Comparison of ENCODE assay signal across 9 cellular contexts in genomic region chr7:47453093-47454056, GRCh38.
A peak's percentile ranks its signal among the peaks of the same experiment; 100 is the strongest.
DNase-seq lines count a peak whose midpoint lies in the region; ATAC-seq, FAIRE-seq and TF ChIP-seq lines count a peak whose summit lies in the region.
"Had no signal": no experiment of that assay in that cellular context is flagged by ENCODE, and none has a peak within 500 bp of the region (broad histone marks: within the 10 kb centered on the region; RNA-seq: fewer than 3 reads in every experiment).

No MANE protein-coding gene starts in this region.

- H3K9me3 ChIP-seq in ascending aorta = no peaks in the 10 kb centered on the region
- H3K9me3 ChIP-seq in keratinocyte (ENCODE audit: control insufficient read depth, low read depth, low read length) = no peaks in the 10 kb centered on the region
- no peaks in the 10 kb centered on the region for H3K9me3 ChIP-seq in subcutaneous abdominal adipose tissue (ENCODE audit: control insufficient read depth in 5 of 5, low read length in 5 of 5)
- H3K9me3 ChIP-seq in Karpas-422 (ENCODE audit: low read length) = no peaks in the 10 kb centered on the region

- H4K20me1 ChIP-seq in keratinocyte (ENCODE audit: control insufficient read depth, extremely low read depth, insufficient read depth, low read length) = no peaks in the 10 kb centered on the region
- no peaks in the 10 kb centered on the region for H4K20me1 ChIP-seq in Karpas-422 (ENCODE audit: insufficient read depth, low read depth, low read length)

- ATAC-seq in HG02885 (IDR thresholded peaks at IDR 0.05; ENCODE audit: poor library complexity, unreplicated experiment) = no peak

- no peak overlapping the region for H3K4me2 ChIP-seq in keratinocyte (ENCODE audit: control insufficient read depth, extremely low read depth, insufficient read depth, low read depth, low read length)
- no peak overlapping the region for H3K4me2 ChIP-seq in Karpas-422 (ENCODE audit: low read depth, low read length, poor library complexity, severe bottlenecking)
- H3K4me2 ChIP-seq: KMS-11 had no signal

- no peaks in the 10 kb centered on the region for H3K27me3 ChIP-seq in ascending aorta
- H3K27me3 ChIP-seq in keratinocyte (ENCODE audit: control insufficient read depth, extremely low read depth, insufficient read depth, low read length) = no peaks in the 10 kb centered on the region
- no peaks in the 10 kb centered on the region for H3K27me3 ChIP-seq in subcutaneous abdominal adipose tissue (ENCODE audit: control insufficient read depth in 5 of 5, insufficient read depth in 4 of 5, low read length in 5 of 5)
- H3K27me3 ChIP-seq in Karpas-422 (ENCODE audit: low read length) = no peaks in the 10 kb centered on the region

- H3K36me3 ChIP-seq in ascending aorta (no peaks in the 10 kb centered on the region), keratinocyte (ENCODE audit: control insufficient read depth in 2 of 2, extremely low read depth in 1 of 2, insufficient read depth in 2 of 2, low read length in 2 of 2) (no peaks in the 10 kb centered on the region), subcutaneous abdominal adipose tissue (ENCODE audit: control insufficient read depth in 5 of 5, insufficient read depth in 5 of 5, low read length in 5 of 5) (peaks cover 0 to 5% (median 0%) of the 10 kb centered on the region in 5 donors), Karpas-422 (ENCODE audit: insufficient read depth, low read length) (no peaks in the 10 kb centered on the region)

- DNase-seq in HT-29 (ENCODE audit: low spot score) = peak; percentile 73
- peak; percentile 80 to 92 for DNase-seq in ascending aorta (ENCODE audit: low spot score in 2 of 2)
- DNase-seq in keratinocyte (ENCODE audit: low read depth, low spot score) = no peak
- DNase-seq in superior temporal gyrus (ENCODE audit: extremely low spot score) = no peak
- no peak for DNase-seq in stimulated activated naive CD4-positive, alpha-beta T cell (lab: John Stamatoyannopoulos, UW)
- no peak for DNase-seq in Karpas-422

- H3K27ac ChIP-seq in ascending aorta (peak overlapping the region; percentile 86 to 89), keratinocyte (ENCODE audit: control insufficient read depth, insufficient read depth, low read length) (no peak overlapping the region), subcutaneous abdominal adipose tissue (ENCODE audit: low read depth, low read length) (peak overlapping the region; percentile 97), Karpas-422 (ENCODE audit: low read length) (no peak overlapping the region)
- H3K27ac ChIP-seq: KMS-11 had no signal

- peak; percentile 26 for FAIRE-seq in keratinocyte (lab: Jason Lieb, UNC)

- dilution Hi-C loops in keratinocyte (cut with MboI; ENCODE audit: extremely low pct_ligation_motif_present, low sequenced_read_pairs) = no loop called here

- H3K9ac ChIP-seq in keratinocyte (ENCODE audit: control insufficient read depth, extremely low read depth, insufficient read depth, low read length) = peak overlapping the region; percentile 8
- peak overlapping the region; percentile 33 to 80 (median 68) for H3K9ac ChIP-seq in subcutaneous abdominal adipose tissue (ENCODE audit: low read length in 5 of 5)
- H3K9ac ChIP-seq in Karpas-422 (ENCODE audit: low read length) = no peak overlapping the region
- H3K9ac ChIP-seq: KMS-11 had no signal

- H3K4me1 ChIP-seq in ascending aorta (peaks cover 22 to 36% of the 10 kb centered on the region in 2 donors), keratinocyte (ENCODE audit: control insufficient read depth, extremely low read depth, insufficient read depth, low read length) (peaks cover 11% of the 10 kb centered on the region), subcutaneous abdominal adipose tissue (ENCODE audit: control insufficient read depth in 5 of 5, insufficient read depth in 5 of 5, low read length in 5 of 5) (peaks cover 6 to 61% (median 51%) of the 10 kb centered on the region in 5 donors), Karpas-422 (ENCODE audit: low read length) (no peaks in the 10 kb centered on the region)

- no peak overlapping the region for H2AFZ ChIP-seq in keratinocyte (ENCODE audit: control insufficient read depth, low read length)
- no peak overlapping the region for H2AFZ ChIP-seq in Karpas-422 (ENCODE audit: low read length)

- no peaks in the 10 kb centered on the region for H3K79me2 ChIP-seq in keratinocyte (ENCODE audit: control insufficient read depth, insufficient read depth, low read length)
- H3K79me2 ChIP-seq in Karpas-422 (ENCODE audit: low read length) = peaks cover 73% of the 10 kb centered on the region

- no peaks in the 10 kb centered on the region for H3K9me1 ChIP-seq in keratinocyte (ENCODE audit: control insufficient read depth, extremely low read depth, insufficient read depth, low read length)

- TF ChIP-seq CTCF in ascending aorta (IDR thresholded peaks at IDR 0.05) = no peak
- no peak for TF ChIP-seq CTCF in keratinocyte (optimal IDR thresholded peaks at IDR 0.05 in 1 of 3, IDR thresholded peaks at IDR 0.05 in 1 of 3, conservative IDR thresholded peaks at IDR 0.05 in 1 of 3; ENCODE audit: extremely low read depth in 1 of 3, insufficient read depth in 2 of 3, low read length in 3 of 3)

- intact Hi-C loops in ascending aorta (cut with DNase I) = loop anchor here (1.0 to 5.0 kb wide), 3 partner anchors 29 to 199 kb away; partner anchors contain the start of gene TNS3

- H3K4me3 ChIP-seq in ascending aorta = peak overlapping the region; percentile 20 to 58
- no peak overlapping the region for H3K4me3 ChIP-seq in keratinocyte (ENCODE audit: control insufficient read depth in 2 of 3, extremely low read depth in 1 of 3, insufficient read depth in 2 of 3, low read depth in 1 of 3, low read length in 3 of 3)
- peak overlapping the region; percentile 38 to 52 (median 43) for H3K4me3 ChIP-seq in subcutaneous abdominal adipose tissue (ENCODE audit: low read depth in 1 of 5, low read length in 5 of 5)
- no peak overlapping the region for H3K4me3 ChIP-seq in Karpas-422 (ENCODE audit: low read length)

- no peaks in the 10 kb centered on the region for H3K9me2 ChIP-seq in Karpas-422 (replicated peaks; ENCODE audit: insufficient read depth, low read length)

Comparison
In these comparisons a context has a peak if more than half of its experiments do, and no peak if none do; other contexts are left out.
1. DNase-seq: peak in HT-29 (single experiment) and ascending aorta (2 of 2); none in keratinocyte (single experiment), superior temporal gyrus (single experiment), stimulated activated naive CD4-positive, alpha-beta T cell (0 of 6) and Karpas-422 (single experiment).
2. H3K27ac ChIP-seq: peak in ascending aorta (2 of 2) and subcutaneous abdominal adipose tissue (single experiment); none in keratinocyte (single experiment) and Karpas-422 (single experiment).
3. H3K4me3 ChIP-seq: peak in ascending aorta (2 of 2) and subcutaneous abdominal adipose tissue (5 of 5); none in keratinocyte (0 of 3) and Karpas-422 (single experiment).